Comparison of ENCODE assay signal across 21 cellular contexts in the genomic region with DNA sequence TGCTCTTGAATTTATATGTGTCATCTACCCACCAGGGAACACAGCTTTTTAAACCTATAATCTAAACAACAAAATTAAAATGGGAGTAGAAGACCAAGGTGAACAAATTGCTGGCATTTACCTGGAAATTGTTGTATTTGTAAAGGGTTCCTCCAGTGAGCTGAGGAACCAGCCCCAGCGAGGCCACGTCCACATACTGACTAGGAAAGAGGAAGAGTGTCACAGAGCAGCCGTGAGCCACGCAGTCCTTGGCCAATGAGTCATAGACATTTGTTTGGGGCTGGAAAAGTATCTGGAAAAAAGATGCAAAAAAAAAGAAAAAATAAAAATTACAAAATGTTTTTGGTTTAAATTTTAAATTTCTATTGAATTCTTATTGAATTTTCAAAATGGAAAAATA. TPM values are rescaled to one million over a fixed set of nuclear protein-coding genes. Genes with fewer than 3 reads are reported as not detected.
DNase-seq lines count a peak whose midpoint lies in the region; ATAC-seq and TF ChIP-seq lines count a peak whose summit lies in the region.
"Had no signal": no experiment of that assay in that cellular context is flagged by ENCODE, and none has a peak within 500 bp of the region (broad histone marks: within the 10 kb centered on the region; RNA-seq: fewer than 3 reads in every experiment).

No MANE protein-coding gene starts in this region.

- DNase-seq in G401 (ENCODE audit: low spot score) (peak; percentile 4), adrenal gland (peak; percentile 65 to 84 (median 73)), ACHN (no peak), NCI-H69 (lab: John Stamatoyannopoulos, UW) (no peak)
- DNase-seq in activated CD4-positive, alpha-beta T cell treated with anti-CD3 and anti-CD28 coated beads, Interleukin-2, amount 50 U/mL, for 48 hours: no peak
- DNase-seq in naive thymus-derived CD8-positive, alpha-beta T cell: no peak
- DNase-seq: activated CD8-positive, alpha-beta T cell treated with anti-CD3 and anti-CD28 coated beads for 36 hours; activated naive CD4-positive, alpha-beta T cell treated with anti-CD3 and anti-CD28 coated beads, Interleukin-2, amount 10 ng/mL, durations not matched to agents 7 days and 5 days; activated T-cell treated with anti-CD3 and anti-CD28 coated beads, Interleukin-2, amount 50 U/mL, for 24 hours; CD8-positive, alpha-beta T cell; colonic mucosa; DMS53; KG1; NCI-H1105 treated with DMSO at 0.1 percent for 48 hours; stimulated activated CD4-positive, alpha-beta T cell treated with anti-CD3 and anti-CD28 coated beads, Interleukin-12 subunit alpha, Interleukin-12 subunit beta, amount 100 ng/mL, for 4 hours; T-helper 17 cell had no signal

- WGBS in adrenal gland, 4 donors: 42 to 61% (median 47%) methylated on average over 4 of the region's 4 CpGs

- no peak overlapping the region for H2AFZ ChIP-seq in ACC112 (ENCODE audit: low read length, unreplicated experiment)

- H3K27me3 ChIP-seq in ACC112 (ENCODE audit: insufficient read depth, low read length) (no peaks in the 10 kb centered on the region), adrenal gland (no peaks in the 10 kb centered on the region), muscle layer of colon (ENCODE audit: control insufficient read depth in 1 of 2, insufficient read depth in 2 of 2, low read length in 2 of 2) (no peaks in the 10 kb centered on the region)
- H3K27me3 ChIP-seq: body of pancreas, colonic mucosa had no signal

- H3K27ac Mint-ChIP-seq in naive thymus-derived CD8-positive, alpha-beta T cell: no peak overlapping the region
- H3K27ac Mint-ChIP-seq: activated CD8-positive, alpha-beta T cell treated with anti-CD3 and anti-CD28 coated beads for 36 hours; activated naive CD4-positive, alpha-beta T cell treated with anti-CD3 and anti-CD28 coated beads, Interleukin-2, amount 10 ng/mL, durations not matched to agents 7 days and 5 days; activated T-cell treated with anti-CD3 and anti-CD28 coated beads, Interleukin-2, amount 50 U/mL, for 24 hours; CD8-positive, alpha-beta T cell had no signal

- H3K9me3 ChIP-seq in adrenal gland (replicated peaks in 1 of 3) (no peaks in the 10 kb centered on the region), muscle layer of colon (ENCODE audit: low read length) (no peaks in the 10 kb centered on the region)
- H3K9me3 ChIP-seq: body of pancreas, colonic mucosa, psoas muscle had no signal

- no peaks in the 10 kb centered on the region for H3K27me3 Mint-ChIP-seq in naive thymus-derived CD8-positive, alpha-beta T cell
- H3K27me3 Mint-ChIP-seq: activated CD8-positive, alpha-beta T cell treated with anti-CD3 and anti-CD28 coated beads for 36 hours; activated naive CD4-positive, alpha-beta T cell treated with anti-CD3 and anti-CD28 coated beads, Interleukin-2, amount 10 ng/mL, durations not matched to agents 7 days and 5 days; activated T-cell treated with anti-CD3 and anti-CD28 coated beads, Interleukin-2, amount 50 U/mL, for 24 hours; T-helper 17 cell had no signal

- H3K27ac ChIP-seq in ACC112 (ENCODE audit: low read depth, low read length): peak overlapping the region; percentile 25; the same call in 1 of the 2 replicates
- H3K27ac ChIP-seq in adrenal gland: peak overlapping the region in 1 of 5 donors; percentile 49
- peak overlapping the region; percentile 10 for H3K27ac ChIP-seq in muscle layer of colon (ENCODE audit: low read depth, low read length)
- H3K27ac ChIP-seq: body of pancreas, colonic mucosa, psoas muscle had no signal

- ATAC-seq in naive thymus-derived CD8-positive, alpha-beta T cell: no peak
- ATAC-seq: activated CD8-positive, alpha-beta T cell treated with anti-CD3 and anti-CD28 coated beads for 36 hours; body of pancreas; CD8-positive, alpha-beta T cell; psoas muscle; T-helper 17 cell had no signal

- peaks cover 45% of the 10 kb centered on the region for H3K36me3 ChIP-seq in ACC112 (ENCODE audit: insufficient read depth, low read length)
- peaks cover 0 to 18% of the 10 kb centered on the region in 2 donors for H3K36me3 ChIP-seq in adrenal gland (replicated peaks in 1 of 2)
- peaks cover 15% of the 10 kb centered on the region for H3K36me3 ChIP-seq in muscle layer of colon (ENCODE audit: insufficient read depth, low read length)

- H3K9me3 Mint-ChIP-seq in naive thymus-derived CD8-positive, alpha-beta T cell: no peaks in the 10 kb centered on the region
- H3K9me3 Mint-ChIP-seq: activated CD8-positive, alpha-beta T cell treated with anti-CD3 and anti-CD28 coated beads for 36 hours; activated naive CD4-positive, alpha-beta T cell treated with anti-CD3 and anti-CD28 coated beads, Interleukin-2, amount 10 ng/mL, durations not matched to agents 7 days and 5 days; activated T-cell treated with anti-CD3 and anti-CD28 coated beads, Interleukin-2, amount 50 U/mL, for 24 hours; CD8-positive, alpha-beta T cell; neural crest cell had no signal

- H3K4me3 Mint-ChIP-seq in naive thymus-derived CD8-positive, alpha-beta T cell: no peak overlapping the region
- H3K4me3 Mint-ChIP-seq: activated CD8-positive, alpha-beta T cell treated with anti-CD3 and anti-CD28 coated beads for 36 hours; activated naive CD4-positive, alpha-beta T cell treated with anti-CD3 and anti-CD28 coated beads, Interleukin-2, amount 10 ng/mL, durations not matched to agents 7 days and 5 days; activated T-cell treated with anti-CD3 and anti-CD28 coated beads, Interleukin-2, amount 50 U/mL, for 24 hours; CD8-positive, alpha-beta T cell; neural crest cell; T-helper 17 cell had no signal

- H3K9ac ChIP-seq in muscle layer of colon (ENCODE audit: low read length): no peak overlapping the region

- TF ChIP-seq POLR2A in adrenal gland (IDR thresholded peaks at IDR 0.05): peak in 1 of 2 donors; percentile 62

- H3K36me3 Mint-ChIP-seq in naive thymus-derived CD8-positive, alpha-beta T cell: peaks cover 0 to 52% (median 17%) of the 10 kb centered on the region in 3 donors

- intact Hi-C loops in adrenal gland (cut with DNase I): no loop called here

- H3K4me1 Mint-ChIP-seq in naive thymus-derived CD8-positive, alpha-beta T cell: peaks cover 0 to 2% (median 0%) of the 10 kb centered on the region in 4 donors
- H3K4me1 Mint-ChIP-seq: activated naive CD4-positive, alpha-beta T cell treated with anti-CD3 and anti-CD28 coated beads, Interleukin-2, amount 10 ng/mL, durations not matched to agents 7 days and 5 days had no signal

- in situ Hi-C loops in G401 (cut with HindIII; ENCODE audit: low sequenced_read_pairs) (no loop called here), ACHN (cut with HindIII; ENCODE audit: low pct_ligation_motif_present, low pct_unique_long_range_greater_than_20kb, low sequenced_read_pairs) (no loop called here)

- no peak for TF ChIP-seq CTCF in adrenal gland (IDR thresholded peaks at IDR 0.05)

- peaks cover 14% of the 10 kb centered on the region for H3K79me2 ChIP-seq in ACC112 (ENCODE audit: control insufficient read depth, insufficient read depth, low read length, unreplicated experiment)

- H3K4me3 ChIP-seq in ACC112 (ENCODE audit: low read depth, low read length) (no peak overlapping the region), adrenal gland (no peak overlapping the region), muscle layer of colon (ENCODE audit: low read depth in 1 of 2, low read length in 2 of 2) (no peak overlapping the region)
- H3K4me3 ChIP-seq: body of pancreas, colonic mucosa, psoas muscle had no signal

- peaks cover 27% of the 10 kb centered on the region for H3K4me1 ChIP-seq in ACC112 (ENCODE audit: control insufficient read depth, insufficient read depth, low read length, unreplicated experiment)
- H3K4me1 ChIP-seq in adrenal gland (replicated peaks in 1 of 2): peaks cover 0 to 20% of the 10 kb centered on the region in 2 donors
- H3K4me1 ChIP-seq in muscle layer of colon (ENCODE audit: insufficient read depth, low read length): peaks cover 59% of the 10 kb centered on the region
- H3K4me1 ChIP-seq: body of pancreas, colonic mucosa had no signal

- POLR2A ChIA-PET in naive thymus-derived CD8-positive, alpha-beta T cell (lab: Charles Lee): no interaction called here

RNA-seq across cellular contexts. Expression of a gene that starts 58.7 kb away (rescaled TPM):
- 3.8 and 28.7 TPM in 2 replicates for total RNA-seq in G401 (2014; rRNA removed; shearing (Covaris generic))
- total RNA-seq in adrenal gland: 10 to 100 TPM in 7 of 8 donors, 1 to 10 TPM in 1; 8.8 to 50.8 (median 34.4) TPM
- 10 to 100 TPM in 1 of 3 donors, 1 to 10 TPM in 2; 5.1 to 40.9 (median 6.2) TPM for polyA plus RNA-seq in adrenal gland
- total RNA-seq in naive thymus-derived CD8-positive, alpha-beta T cell: 10 to 100 TPM; 71.0 to 74.8 TPM
- polyA plus RNA-seq in naive thymus-derived CD8-positive, alpha-beta T cell: 10 to 100 TPM; 31.7 to 51.5 (median 45.4) TPM

Comparison
In these comparisons a context has a peak if more than half of its experiments do, and no peak if none do; other contexts are left out.
1. DNase-seq: peak in G401 (single experiment) and adrenal gland (7 of 7); none in ACHN (single experiment), activated CD4-positive, alpha-beta T cell treated with anti-CD3 and anti-CD28 coated beads, Interleukin-2, amount 50 U/mL, for 48 hours (0 of 2), NCI-H69 (single experiment) and naive thymus-derived CD8-positive, alpha-beta T cell (0 of 10).